In genomic region chr1:4307911-4308545, GRCh38 we compare ENCODE assay signal across 20 cellular contexts.
DNase-seq lines count a peak whose midpoint lies in the region; ATAC-seq and TF ChIP-seq lines count a peak whose summit lies in the region.
"Had no signal": no experiment of that assay in that cellular context is flagged by ENCODE, and none has a peak within 500 bp of the region (broad histone marks: within the 10 kb centered on the region; RNA-seq: fewer than 3 reads in every experiment).

No MANE protein-coding gene starts in this region.

- H3K4me1 Mint-ChIP-seq in endodermal cell = no peaks in the 10 kb centered on the region
- H3K4me1 Mint-ChIP-seq: CD14-positive monocyte; CD4-positive, alpha-beta memory T cell had no signal

- H3K9me3 Mint-ChIP-seq in endodermal cell = peaks cover 50% of the 10 kb centered on the region

- DNase-seq in cardiac septum (ENCODE audit: low spot score) (peak; percentile 57), left ventricle myocardium inferior (no peak), endodermal cell (peak; percentile 31), posterior vena cava (ENCODE audit: low spot score) (peak; percentile 71), DMS53 (lab: John Stamatoyannopoulos, UW) (no peak), globus pallidus (ENCODE audit: low spot score) (no peak)
- DNase-seq: 8988T; CD4-positive, alpha-beta memory T cell; DMS153; DND-41; EL; GM23248; HFFc6; IMR-90 had no signal

- no peaks in the 10 kb centered on the region for H3K9me3 ChIP-seq in left ventricle myocardium inferior (replicated peaks)
- peaks cover 6% of the 10 kb centered on the region for H3K9me3 ChIP-seq in endodermal cell (ENCODE audit: control insufficient read depth, low read length)

- TF ChIP-seq CTCF in left ventricle myocardium inferior (IDR thresholded peaks at IDR 0.05; ENCODE audit: borderline replicate concordance) = no peak
- TF ChIP-seq CTCF in endodermal cell (conservative IDR thresholded peaks at IDR 0.05) = no peak

- H3K4me3 ChIP-seq in left ventricle myocardium inferior (no peak overlapping the region), endodermal cell (ENCODE audit: low read length) (no peak overlapping the region)
- H3K4me3 ChIP-seq: BLaER1, GM12878, GM23248 had no signal

- no peak overlapping the region for H3K27ac Mint-ChIP-seq in endodermal cell
- H3K27ac Mint-ChIP-seq: CD14-positive monocyte; CD4-positive, alpha-beta memory T cell; HFFc6 had no signal

- WGBS in endodermal cell (ENCODE audit: insufficient coverage in 1 of 2, insufficient read length in 1 of 2), 2 experiments = 83 to 90% methylated on average over 15 of the region's 15 CpGs

- H3K27me3 Mint-ChIP-seq in endodermal cell (ENCODE audit: insufficient read depth) = peaks cover 5% of the 10 kb centered on the region

- H3K36me3 ChIP-seq in left ventricle myocardium inferior (no peaks in the 10 kb centered on the region), endodermal cell (ENCODE audit: control insufficient read depth, insufficient read depth, low read length) (no peaks in the 10 kb centered on the region)
- H3K36me3 ChIP-seq: BLaER1 had no signal

- H3K4me1 ChIP-seq in left ventricle myocardium inferior (no peaks in the 10 kb centered on the region), endodermal cell (ENCODE audit: control insufficient read depth, insufficient read depth, low read length) (no peaks in the 10 kb centered on the region)

- H3K4me3 Mint-ChIP-seq in endodermal cell = no peak overlapping the region
- H3K4me3 Mint-ChIP-seq: CD14-positive monocyte; CD4-positive, alpha-beta memory T cell; HFFc6 had no signal

- ATAC-seq in GM18498 (IDR thresholded peaks at IDR 0.05; ENCODE audit: unreplicated experiment) = no peak
- ATAC-seq: GM12878, HCT116 had no signal

- H3K27ac ChIP-seq in left ventricle myocardium inferior (replicated peaks) = no peak overlapping the region
- no peak overlapping the region for H3K27ac ChIP-seq in endodermal cell (ENCODE audit: low read depth, low read length)
- H3K27ac ChIP-seq: BLaER1, GM23248, HL-60 had no signal

- H3K27me3 ChIP-seq in left ventricle myocardium inferior (ENCODE audit: low read depth) (peaks cover 11% of the 10 kb centered on the region), endodermal cell (ENCODE audit: control insufficient read depth, insufficient read depth, low read length, poor library complexity, severe bottlenecking) (no peaks in the 10 kb centered on the region)
- H3K27me3 ChIP-seq: BLaER1 had no signal

- no peak overlapping the region for H3K9ac ChIP-seq in endodermal cell (ENCODE audit: extremely low read depth, low read length, poor library complexity, severe bottlenecking)
- H3K9ac ChIP-seq: BLaER1, GM23248 had no signal

- intact Hi-C loops in cardiac septum (cut with DNase I) (no loop called here), left ventricle myocardium inferior (cut with micrococcal nuclease) (no loop called here), posterior vena cava (cut with DNase I) (no loop called here)

- no peaks in the 10 kb centered on the region for H3K36me3 Mint-ChIP-seq in endodermal cell (ENCODE audit: low read depth)
- H3K36me3 Mint-ChIP-seq: CD14-positive monocyte; CD4-positive, alpha-beta memory T cell had no signal

Comparison
In these comparisons a context has a peak if more than half of its experiments do, and no peak if none do; other contexts are left out.
1. DNase-seq: peak in cardiac septum (single experiment), endodermal cell (single experiment) and posterior vena cava (single experiment); none in left ventricle myocardium inferior (single experiment), DMS53 (single experiment) and globus pallidus (single experiment).